14 cellular contexts compared by ENCODE assay signal in the genomic region with DNA sequence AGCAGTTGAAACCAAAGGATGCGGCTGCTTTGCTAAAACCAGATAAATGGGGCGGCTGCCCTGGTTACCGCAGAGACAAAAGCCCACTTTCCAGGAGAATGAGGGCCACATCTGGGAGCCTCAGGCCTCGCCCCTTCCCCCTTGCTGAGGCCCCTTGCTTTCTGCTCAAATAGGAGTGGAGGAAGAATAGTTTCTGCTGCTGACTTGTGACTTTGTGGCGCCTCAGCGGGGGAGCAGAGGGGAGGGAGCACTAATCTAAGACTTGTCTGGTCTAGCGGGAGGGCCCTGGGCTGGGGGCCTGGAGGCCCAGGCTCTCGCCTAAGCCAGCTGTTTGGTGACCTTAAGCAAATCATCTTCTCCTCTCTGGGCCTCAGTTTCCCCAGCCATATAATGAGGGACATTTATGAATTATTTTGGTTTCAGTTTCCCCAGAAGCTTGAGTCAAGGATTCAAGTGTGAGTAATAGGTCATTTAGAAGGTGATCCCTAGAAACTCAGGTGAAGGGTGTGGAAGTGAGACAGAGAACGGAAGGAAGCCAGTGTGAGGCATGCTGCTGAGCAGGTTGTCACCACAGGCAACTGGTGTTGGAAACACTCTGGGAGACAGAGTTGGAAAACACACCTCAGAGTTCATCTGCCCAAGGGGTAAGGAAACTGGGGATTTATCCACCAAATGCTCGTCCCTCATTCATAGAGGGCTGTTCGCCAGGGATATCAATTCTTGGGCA. TPM values are rescaled to one million over a fixed set of nuclear protein-coding genes. Genes with fewer than 3 reads are reported as not detected.
DNase-seq lines count a peak whose midpoint lies in the region; ATAC-seq and TF ChIP-seq lines count a peak whose summit lies in the region.
"Had no signal": no experiment of that assay in that cellular context is flagged by ENCODE, and none has a peak within 500 bp of the region (broad histone marks: within the 10 kb centered on the region; RNA-seq: fewer than 3 reads in every experiment).

No MANE protein-coding gene starts in this region.

- ATAC-seq in naive thymus-derived CD4-positive, alpha-beta T cell: no peak
- ATAC-seq in GM18498 (IDR thresholded peaks at IDR 0.05; ENCODE audit: unreplicated experiment): no peak
- ATAC-seq: upper lobe of right lung had no signal

- no peak overlapping the region for H3K9ac ChIP-seq in mammary epithelial cell (ENCODE audit: insufficient read depth, low read length)

- H3K27me3 Mint-ChIP-seq in Caco-2 (ENCODE audit: insufficient read depth, unreplicated experiment): no peaks in the 10 kb centered on the region
- H3K27me3 Mint-ChIP-seq in naive thymus-derived CD4-positive, alpha-beta T cell: peaks cover 0 to 6% (median 0%) of the 10 kb centered on the region in 5 donors

- H3K27me3 ChIP-seq in Caco-2 (replicated peaks; ENCODE audit: control insufficient read depth, insufficient read depth, low read length) (no peaks in the 10 kb centered on the region), mammary epithelial cell (ENCODE audit: insufficient read depth, low read length) (no peaks in the 10 kb centered on the region)
- H3K27me3 ChIP-seq in naive thymus-derived CD4-positive, alpha-beta T cell (ENCODE audit: control insufficient read depth in 2 of 2, insufficient read depth in 2 of 2, low read length in 2 of 2): no peaks in the 10 kb centered on the region
- H3K27me3 ChIP-seq: dorsolateral prefrontal cortex, pancreas, upper lobe of right lung had no signal

- peak overlapping the region; percentile 7 for H3K4me2 ChIP-seq in mammary epithelial cell (ENCODE audit: insufficient read depth, low read depth, low read length)

- TF ChIP-seq CTCF in Caco-2 (IDR thresholded peaks at IDR 0.05; ENCODE audit: insufficient read depth in 1 of 2, low read depth in 1 of 2, low read length in 1 of 2, severe bottlenecking in 1 of 2, unreplicated experiment in 1 of 2) (no peak), mammary epithelial cell (conservative IDR thresholded peaks at IDR 0.05 in 1 of 2, IDR thresholded peaks at IDR 0.05 in 1 of 2; ENCODE audit: extremely low read depth in 1 of 2, insufficient read depth in 1 of 2, low read depth in 1 of 2, low read length in 2 of 2) (no peak)

- in situ Hi-C loops in mammary epithelial cell (cut with MboI; ENCODE audit: low sequenced_read_pairs in 2 of 2): no loop called here

- H3K36me3 Mint-ChIP-seq in Caco-2 (ENCODE audit: insufficient read depth, unreplicated experiment): no peaks in the 10 kb centered on the region
- H3K36me3 Mint-ChIP-seq in naive thymus-derived CD4-positive, alpha-beta T cell: no peaks in the 10 kb centered on the region

- CTCF ChIA-PET in Caco-2 (lab: Charles Lee) (no interaction called here), mammary epithelial cell (lab: Charles Lee; ENCODE audit: low non-redundant PET) (no interaction called here)
- CTCF ChIA-PET in naive thymus-derived CD4-positive, alpha-beta T cell (lab: Charles Lee): interaction anchor here (1.2 kb wide), 1 partner anchor 8 kb away, joined by 3 read pairs; no protein-coding TSS in a partner anchor

- H3K27ac ChIP-seq in mammary epithelial cell (ENCODE audit: insufficient read depth, low read depth, low read length) (no peak overlapping the region), substantia nigra (ENCODE audit: low read depth, low read length, poor library complexity, severe bottlenecking) (no peak overlapping the region)
- H3K27ac ChIP-seq in naive thymus-derived CD4-positive, alpha-beta T cell (ENCODE audit: low read depth, low read length): no peak overlapping the region
- H3K27ac ChIP-seq: pancreas, upper lobe of right lung had no signal

- dilution Hi-C loops in mammary epithelial cell (cut with HindIII; ENCODE audit: low sequenced_read_pairs): no loop called here

- POLR2A ChIA-PET in Caco-2 (lab: Charles Lee): no interaction called here
- POLR2A ChIA-PET in naive thymus-derived CD4-positive, alpha-beta T cell (lab: Charles Lee): interaction anchor here (0.5 to 0.9 kb wide), 2 partner anchors 57 to 72 kb away, joined by 3 read pairs; no protein-coding TSS in a partner anchor

- no peak overlapping the region for H3K4me3 ChIP-seq in Caco-2 (ENCODE audit: low read depth, low read length)
- H3K4me3 ChIP-seq in mammary epithelial cell (replicated peaks in 1 of 3; ENCODE audit: insufficient read depth in 1 of 3, low read depth in 2 of 3, low read length in 3 of 3): no peak overlapping the region
- H3K4me3 ChIP-seq in naive thymus-derived CD4-positive, alpha-beta T cell (ENCODE audit: low read length): no peak overlapping the region
- H3K4me3 ChIP-seq: dorsolateral prefrontal cortex, pancreas, upper lobe of right lung had no signal

- H3K4me3 Mint-ChIP-seq in Caco-2 (ENCODE audit: unreplicated experiment): no peak overlapping the region
- peak overlapping the region in 9 of 10 donors; percentile 10 to 72 (median 57) for H3K4me3 Mint-ChIP-seq in naive thymus-derived CD4-positive, alpha-beta T cell

- no peak overlapping the region for H2AFZ ChIP-seq in mammary epithelial cell (ENCODE audit: low read depth, low read length)

- H3K9me3 ChIP-seq in Caco-2: no peaks in the 10 kb centered on the region
- no peaks in the 10 kb centered on the region for H3K9me3 ChIP-seq in mammary epithelial cell (replicated peaks; ENCODE audit: insufficient read depth, low read length)
- no peaks in the 10 kb centered on the region for H3K9me3 ChIP-seq in naive thymus-derived CD4-positive, alpha-beta T cell (ENCODE audit: control insufficient read depth in 2 of 3, low read length in 3 of 3)
- H3K9me3 ChIP-seq: pancreas, upper lobe of right lung had no signal

- H3K36me3 ChIP-seq in Caco-2 (ENCODE audit: control insufficient read depth, insufficient read depth, low read length) (no peaks in the 10 kb centered on the region), mammary epithelial cell (ENCODE audit: insufficient read depth, low read length) (no peaks in the 10 kb centered on the region)
- H3K36me3 ChIP-seq in naive thymus-derived CD4-positive, alpha-beta T cell (ENCODE audit: control insufficient read depth in 2 of 3, insufficient read depth in 3 of 3, low read length in 3 of 3): no peaks in the 10 kb centered on the region
- H3K36me3 ChIP-seq: pancreas, upper lobe of right lung had no signal

- DNase-seq in Caco-2 (no peak), KG1 (lab: John Stamatoyannopoulos, UW) (peak; percentile 25), mammary epithelial cell (peak; percentile 94), UCSD-AML1 (lab: John Stamatoyannopoulos, UW; ENCODE audit: unreplicated experiment) (no peak), substantia nigra (lab: John Stamatoyannopoulos, UW) (no peak)
- no peak for DNase-seq in naive thymus-derived CD4-positive, alpha-beta T cell
- DNase-seq in stimulated activated CD4-positive, alpha-beta T cell treated with anti-CD3 and anti-CD28 coated beads, Interleukin-1b, Interleukin-23, amount 100 ng/mL, for 48 hours: no peak
- DNase-seq: activated gamma-delta T cell, dorsolateral prefrontal cortex, MV-4-11, pancreas, T-helper 9 cell, upper lobe of right lung had no signal

- H3K4me1 ChIP-seq in Caco-2 (peaks cover 47% of the 10 kb centered on the region), mammary epithelial cell (ENCODE audit: insufficient read depth, low read length) (peaks cover 23% of the 10 kb centered on the region)
- H3K4me1 ChIP-seq in naive thymus-derived CD4-positive, alpha-beta T cell (ENCODE audit: control insufficient read depth in 2 of 2, insufficient read depth in 2 of 2, low read length in 2 of 2): peaks cover 4 to 27% of the 10 kb centered on the region in 2 donors

- H4K20me1 ChIP-seq in mammary epithelial cell (ENCODE audit: insufficient read depth, low read length): no peaks in the 10 kb centered on the region

- peaks cover 23% of the 10 kb centered on the region for H3K4me1 Mint-ChIP-seq in Caco-2 (ENCODE audit: low read depth, unreplicated experiment)
- H3K4me1 Mint-ChIP-seq in naive thymus-derived CD4-positive, alpha-beta T cell: peaks cover 21 to 40% (median 25%) of the 10 kb centered on the region in 7 donors

- WGBS in mammary epithelial cell (ENCODE audit: low coverage, missing lambda C conversion rate): 77% methylated on average over 8 of the region's 11 CpGs

- no peaks in the 10 kb centered on the region for H3K9me3 Mint-ChIP-seq in Caco-2 (ENCODE audit: unreplicated experiment)
- H3K9me3 Mint-ChIP-seq in naive thymus-derived CD4-positive, alpha-beta T cell: peaks cover 0 to 2% (median 0%) of the 10 kb centered on the region in 11 donors

- peak overlapping the region; percentile 26 for H3K27ac Mint-ChIP-seq in Caco-2 (ENCODE audit: unreplicated experiment)
- H3K27ac Mint-ChIP-seq in naive thymus-derived CD4-positive, alpha-beta T cell: peak overlapping the region; percentile 1 to 80 (median 15)

- intact Hi-C loops in Caco-2 (cut with micrococcal nuclease; ENCODE audit: unreplicated experiment) (loop anchor here (10.0 kb wide), 1 partner anchor 805 kb away; a partner anchor contains a TSS), mammary epithelial cell (cut with micrococcal nuclease) (loop anchor here (2.0 to 10.0 kb wide), 2 partner anchors 67 to 495 kb away; no protein-coding TSS in a partner anchor)
- intact Hi-C loops in naive thymus-derived CD4-positive, alpha-beta T cell (cut with micrococcal nuclease): loop anchor here (2.0 to 10.0 kb wide), 3 partner anchors 25 to 93 kb away; a partner anchor contains a TSS

- no peaks in the 10 kb centered on the region for H3K79me2 ChIP-seq in mammary epithelial cell (ENCODE audit: insufficient read depth, low read length)

- BruUV-seq in Caco-2 (replicated peaks; lab: Mats Ljungman, UMichigan): no TSS peak
- BruUV-seq in mammary epithelial cell (replicated peaks; lab: Mats Ljungman, UMichigan): no TSS peak

RNA-seq across cellular contexts. Expression of a gene that starts 25.9 kb away (rescaled TPM):
- total RNA-seq in Caco-2 (2022) (51.5 and 54.8 TPM in 2 replicates), mammary epithelial cell (10 to 100 TPM in 1 of 2 donors, 1 to 10 TPM in 1; 8.7 to 41.0 TPM)
- polyA plus RNA-seq in mammary epithelial cell: 29.2 TPM
- polyA minus RNA-seq in mammary epithelial cell: 60.6 TPM
- 100 to 1,000 TPM in 3 of 5 experiments, 10 to 100 TPM in 2; 27.4 to 142 (median 113) TPM for total RNA-seq in naive thymus-derived CD4-positive, alpha-beta T cell
- 10 to 100 TPM in 1 of 2 donors, 1 to 10 TPM in 1; 4.0 to 11.5 TPM for polyA plus RNA-seq in naive thymus-derived CD4-positive, alpha-beta T cell

Comparison
In these comparisons a context has a peak if more than half of its experiments do, and no peak if none do; other contexts are left out.
1. DNase-seq: peak in KG1 (single experiment) and mammary epithelial cell (single experiment); none in Caco-2 (0 of 2), naive thymus-derived CD4-positive, alpha-beta T cell (0 of 9), stimulated activated CD4-positive, alpha-beta T cell treated with anti-CD3 and anti-CD28 coated beads, Interleukin-1b, Interleukin-23, amount 100 ng/mL, for 48 hours (single experiment), UCSD-AML1 (single experiment) and substantia nigra (0 of 49).